9 cellular contexts compared by ENCODE assay signal in genomic region chr4:78057135-78057599, GRCh38. TPM values are rescaled to one million over a fixed set of nuclear protein-coding genes. Genes with fewer than 3 reads are reported as not detected.
DNase-seq lines count a peak whose midpoint lies in the region; ATAC-seq and TF ChIP-seq lines count a peak whose summit lies in the region.
"Had no signal": no experiment of that assay in that cellular context is flagged by ENCODE, and none has a peak within 500 bp of the region (broad histone marks: within the 10 kb centered on the region; RNA-seq: fewer than 3 reads in every experiment).

FRAS1 (plus strand) TSS chr4:78057323; CDS start chr4:78058010, 687 bp downstream.

- no peaks in the 10 kb centered on the region for H3K36me3 ChIP-seq in thoracic aorta

- TF ChIP-seq POLR2A in GM18505 (IDR thresholded peaks at IDR 0.05; ENCODE audit: borderline replicate concordance, extremely low read depth, insufficient read depth, insufficient read length) = no peak

- peak within 1 kb of the TSS; percentile 40 to 77 for H3K27ac ChIP-seq in thoracic aorta

- no peaks in the 10 kb centered on the region for H3K27me3 ChIP-seq in thoracic aorta (replicated peaks; ENCODE audit: insufficient read depth)

- ATAC-seq in GM18505 (IDR thresholded peaks at IDR 0.05; ENCODE audit: unreplicated experiment) (peak; percentile 37), thoracic aorta (ENCODE audit: insufficient number of reproducible peaks, low FRiP score, low read depth) (no peak), HG02623 (IDR thresholded peaks at IDR 0.05; ENCODE audit: unreplicated experiment) (no peak)

- H3K4me3 ChIP-seq in AG09309 (ENCODE audit: control insufficient read depth, low read depth, low read length) (peak within 1 kb of the TSS; percentile 62), thoracic aorta (peak within 1 kb of the TSS; percentile 78)
- H3K4me3 ChIP-seq: K562 had no signal

- peaks cover 3 to 12% of the 10 kb centered on the region in 2 donors for H3K4me1 ChIP-seq in thoracic aorta (ENCODE audit: control insufficient read depth in 1 of 2, low read depth in 2 of 2)

- DNase-seq in AG09309 (ENCODE audit: low read depth) (no peak), HT1080 (ENCODE audit: low read depth) (peak; percentile 49), SKM-1 (lab: John Stamatoyannopoulos, UW; ENCODE audit: unreplicated experiment) (peak; percentile 33), medulla oblongata (ENCODE audit: extremely low spot score) (peak; percentile 4), thoracic aorta (ENCODE audit: low spot score) (no peak)
- DNase-seq in effector CD8-positive, alpha-beta T cell (lab: John Stamatoyannopoulos, UW) = peak; percentile 5

- H3K9me3 ChIP-seq in thoracic aorta = no peaks in the 10 kb centered on the region

- no peak for TF ChIP-seq CTCF in AG09309 (IDR thresholded peaks at IDR 0.05; ENCODE audit: control insufficient read depth, insufficient read depth, low read depth, low read length, missing control alignments)
- no peak for TF ChIP-seq CTCF in thoracic aorta (IDR thresholded peaks at IDR 0.05)

RNA-seq across cellular contexts. Expression of gene FRAS1, which starts in this region (rescaled TPM):
- 1.3 and 2.1 TPM in 2 replicates for total RNA-seq in HT1080 (2014; rRNA removed; shearing (Covaris generic))
- polyA plus RNA-seq in HT1080 (2015; cell fraction: cytosol; rRNA removed) = 0.63 and 0.80 TPM in 2 replicates
- polyA plus RNA-seq in HT1080 (2015; cell fraction: nucleus; rRNA removed) = 2.5 and 3.6 TPM in 2 replicates
- total RNA-seq in thoracic aorta = 1 to 10 TPM; 2.0 to 7.1 TPM

Comparison
In these comparisons a context has a peak if more than half of its experiments do, and no peak if none do; other contexts are left out.
1. DNase-seq: peak in HT1080 (single experiment), SKM-1 (single experiment), effector CD8-positive, alpha-beta T cell (single experiment) and medulla oblongata (single experiment); none in AG09309 (single experiment) and thoracic aorta (single experiment).